Comparison of ENCODE assay signal across 19 cellular contexts in genomic region chr1:237975903-237976302, GRCh38.
A peak's percentile ranks its signal among the peaks of the same experiment; 100 is the strongest.
DNase-seq lines count a peak whose midpoint lies in the region; ATAC-seq, FAIRE-seq and TF ChIP-seq lines count a peak whose summit lies in the region.
"Had no signal": no experiment of that assay in that cellular context is flagged by ENCODE, and none has a peak within 500 bp of the region (broad histone marks: within the 10 kb centered on the region; RNA-seq: fewer than 3 reads in every experiment).

No MANE protein-coding gene starts in this region.

- H2AFZ ChIP-seq in H1 (ENCODE audit: low read length): peak overlapping the region; percentile 91; the same call in 1 of the 2 replicates
- no peak overlapping the region for H2AFZ ChIP-seq in osteoblast (ENCODE audit: low read length)

- no peak overlapping the region for H3K4me3 Mint-ChIP-seq in endodermal cell
- H3K4me3 Mint-ChIP-seq: B cell; CD8-positive, alpha-beta T cell had no signal

- no peaks in the 10 kb centered on the region for H4K20me1 ChIP-seq in BLaER1 treated with 17β-estradiol and CSF1 and Interleukin-3, amounts not matched to agents 10 nM and 100 nM
- H4K20me1 ChIP-seq in H1 (replicated peaks in 1 of 2; ENCODE audit: control insufficient read depth in 1 of 2, insufficient read depth in 2 of 2, low read length in 2 of 2): no peaks in the 10 kb centered on the region
- no peaks in the 10 kb centered on the region for H4K20me1 ChIP-seq in osteoblast (ENCODE audit: insufficient read depth, low read length)

- TF ChIP-seq POLR2A in H1 (IDR thresholded peaks at IDR 0.05; ENCODE audit: control extremely low read depth in 1 of 2, low read depth in 2 of 2, low read length in 2 of 2): no peak

- peaks cover 3% of the 10 kb centered on the region for H3K9me3 Mint-ChIP-seq in endodermal cell

- H3K4me1 Mint-ChIP-seq in endodermal cell: peaks cover 10% of the 10 kb centered on the region
- H3K4me1 Mint-ChIP-seq: B cell had no signal

- POLR2A ChIA-PET in H1 (lab: Charles Lee; ENCODE audit: partially characterized antibody): interaction anchor here (1.3 kb wide), 1 partner anchor 13 kb away, joined by 4 read pairs; no protein-coding TSS in a partner anchor

- no peaks in the 10 kb centered on the region for H3K27me3 Mint-ChIP-seq in endodermal cell (ENCODE audit: insufficient read depth)
- H3K27me3 Mint-ChIP-seq: B cell had no signal

- H3K27ac ChIP-seq in BLaER1 treated with 17β-estradiol and CSF1 and Interleukin-3, amounts not matched to agents 10 nM and 100 nM: peak overlapping the region in 7 of 11 experiments; percentile 5 to 68 (median 52); a peak in 13 of 22 replicates
- H3K27ac ChIP-seq in H1 (ENCODE audit: low read depth, low read length) (no peak overlapping the region), osteoblast (ENCODE audit: low read depth, low read length) (no peak overlapping the region), endodermal cell (ENCODE audit: low read depth, low read length) (no peak overlapping the region)
- H3K27ac ChIP-seq: C4-2B, HL-60 had no signal

- no peak overlapping the region for H4K5ac ChIP-seq in H1 (ENCODE audit: insufficient read length, low read depth, low read length)

- H3K9ac ChIP-seq in BLaER1 treated with 17β-estradiol and CSF1 and Interleukin-3, amounts not matched to agents 10 nM and 100 nM: peak overlapping the region in 3 of 11 experiments; percentile 6 to 11 (median 6); a peak in 3 of 22 replicates
- H3K9ac ChIP-seq in H1 (replicated peaks in 1 of 4; ENCODE audit: extremely low read depth in 1 of 4, low read depth in 3 of 4, low read length in 3 of 4) (no peak overlapping the region), endodermal cell (ENCODE audit: extremely low read depth, low read length, poor library complexity, severe bottlenecking) (no peak overlapping the region)

- no peak overlapping the region for H3K4ac ChIP-seq in H1 (replicated peaks; ENCODE audit: insufficient read length, low read depth, low read length)

- H2BK5ac ChIP-seq in H1 (ENCODE audit: low read depth, low read length): no peak overlapping the region

- no peak overlapping the region for H3K23ac ChIP-seq in H1 (ENCODE audit: insufficient read length)

- H3K14ac ChIP-seq in H1 (ENCODE audit: insufficient read length): no peak overlapping the region

- FAIRE-seq in H1 (lab: Jason Lieb, UNC): no peak
- FAIRE-seq: A204.1, D721Med, GM12891, GM19239 had no signal

- DNase-seq in H1 (ENCODE audit: low read depth in 1 of 2, low spot score in 2 of 2) (no peak), iPS-NIHi11 (ENCODE audit: low spot score) (peak; percentile 14), OCI-M2 (lab: John Stamatoyannopoulos, UW; ENCODE audit: unreplicated experiment) (no peak), osteoblast (ENCODE audit: insufficient read length, low spot score, missing footprints) (no peak), endodermal cell (no peak)
- DNase-seq: CD8-positive, alpha-beta T cell; COR-L47; DMS79; H7 had no signal

- no peaks in the 10 kb centered on the region for H3K79me1 ChIP-seq in H1 (ENCODE audit: low read depth, low read length)

- H3K23me2 ChIP-seq in H1 (ENCODE audit: low read depth, low read length): no peaks in the 10 kb centered on the region

- H3K4me2 ChIP-seq in BLaER1 treated with 17β-estradiol and CSF1 and Interleukin-3, amounts not matched to agents 10 nM and 100 nM: peak overlapping the region in 9 of 11 experiments; percentile 2 to 77 (median 44); a peak in 15 of 22 replicates
- H3K4me2 ChIP-seq in H1 (ENCODE audit: insufficient read depth in 1 of 2, low read depth in 2 of 2, low read length in 2 of 2) (no peak overlapping the region), osteoblast (ENCODE audit: insufficient read depth, low read length) (no peak overlapping the region)

- CTCF ChIA-PET in H1 (lab: Charles Lee; ENCODE audit: partially characterized antibody): interaction anchor here (1.0 to 2.2 kb wide), 4 partner anchors 13 to 112 kb away, joined by 3 to 7 read pairs (median 3); no protein-coding TSS in a partner anchor

- no peak overlapping the region for H2BK12ac ChIP-seq in H1 (ENCODE audit: low read depth, low read length)

- TF ChIP-seq CTCF in H1 (IDR thresholded peaks at IDR 0.05; ENCODE audit: control extremely low read depth in 1 of 3, insufficient read depth in 1 of 3, low read depth in 1 of 3, low read length in 3 of 3): no peak
- TF ChIP-seq CTCF in osteoblast (IDR thresholded peaks at IDR 0.05; ENCODE audit: extremely low read depth, low read depth, low read length): no peak
- no peak for TF ChIP-seq CTCF in endodermal cell (conservative IDR thresholded peaks at IDR 0.05)

- no peak overlapping the region for H4K8ac ChIP-seq in H1 (ENCODE audit: extremely low read depth, insufficient read depth, low read length)

- no peaks in the 10 kb centered on the region for H3K27me3 ChIP-seq in BLaER1 treated with 17β-estradiol and CSF1 and Interleukin-3, amounts not matched to agents 10 nM and 100 nM
- no peaks in the 10 kb centered on the region for H3K27me3 ChIP-seq in H1 (replicated peaks in 1 of 4; ENCODE audit: control insufficient read depth in 3 of 4, extremely low read depth in 1 of 4, insufficient read depth in 3 of 4, low read length in 3 of 4)
- H3K27me3 ChIP-seq in osteoblast (ENCODE audit: insufficient read depth, low read length): no peaks in the 10 kb centered on the region
- no peaks in the 10 kb centered on the region for H3K27me3 ChIP-seq in endodermal cell (ENCODE audit: control insufficient read depth, insufficient read depth, low read length, poor library complexity, severe bottlenecking)

- no peak overlapping the region for H3K4me3 ChIP-seq in BLaER1 treated with 17β-estradiol and CSF1 and Interleukin-3, amounts not matched to agents 10 nM and 100 nM
- H3K4me3 ChIP-seq in H1 (ENCODE audit: extremely low read depth in 1 of 4, insufficient read depth in 2 of 4, low read depth in 3 of 4, low read length in 4 of 4): no peak overlapping the region
- H3K4me3 ChIP-seq in osteoblast (ENCODE audit: insufficient read depth, low read length): no peak overlapping the region
- H3K4me3 ChIP-seq in endodermal cell (ENCODE audit: low read length): no peak overlapping the region

- no peak overlapping the region for H3K18ac ChIP-seq in H1 (ENCODE audit: extremely low read depth, low read length)

- no peak overlapping the region for H3K27ac Mint-ChIP-seq in endodermal cell
- H3K27ac Mint-ChIP-seq: B cell; CD8-positive, alpha-beta T cell had no signal

- peak; percentile 38 for ATAC-seq in HG02610 (IDR thresholded peaks at IDR 0.05; ENCODE audit: unreplicated experiment)
- ATAC-seq in HG03469 (IDR thresholded peaks at IDR 0.05; ENCODE audit: unreplicated experiment): no peak
- ATAC-seq: CD8-positive, alpha-beta T cell had no signal

- no peak overlapping the region for H2AK5ac ChIP-seq in H1 (ENCODE audit: low read depth, low read length)

- no peak for TF ChIP-seq RAD21 in H1 (IDR thresholded peaks at IDR 0.05 in 1 of 2, conservative IDR thresholded peaks at IDR 0.05 in 1 of 2; ENCODE audit: low read depth in 2 of 2, low read length in 2 of 2)

- H3K56ac ChIP-seq in H1 (replicated peaks; ENCODE audit: insufficient read length, low read depth, low read length): no peak overlapping the region

- no peaks in the 10 kb centered on the region for H3K9me3 ChIP-seq in BLaER1 treated with 17β-estradiol and CSF1 and Interleukin-3, amounts not matched to agents 10 nM and 100 nM (replicated peaks in 1 of 11)
- no peaks in the 10 kb centered on the region for H3K9me3 ChIP-seq in H1 (ENCODE audit: insufficient read depth in 2 of 2, low read depth in 1 of 2, low read length in 1 of 2)
- no peaks in the 10 kb centered on the region for H3K9me3 ChIP-seq in osteoblast (ENCODE audit: low read depth, low read length)
- no peaks in the 10 kb centered on the region for H3K9me3 ChIP-seq in endodermal cell (ENCODE audit: control insufficient read depth, low read length)

- no peaks in the 10 kb centered on the region for H3K79me2 ChIP-seq in H1 (ENCODE audit: control insufficient read depth in 1 of 2, insufficient read depth in 2 of 2, low read length in 2 of 2)
- H3K79me2 ChIP-seq in osteoblast (ENCODE audit: insufficient read depth, low read length): no peaks in the 10 kb centered on the region

- peaks cover 21 to 47% (median 35%) of the 10 kb centered on the region in 10 experiments for H3K4me1 ChIP-seq in BLaER1 treated with 17β-estradiol and CSF1 and Interleukin-3, amounts not matched to agents 10 nM and 100 nM
- 0 out of 7 replicates have a peak, but pooled peaks cover 0 to 2% (median 0%) of the 10 kb centered on the region in 4 experiments for H3K4me1 ChIP-seq in H1 (replicated peaks in 1 of 4; ENCODE audit: control insufficient read depth in 3 of 4, insufficient read depth in 4 of 4, low read length in 3 of 4)
- H3K4me1 ChIP-seq in osteoblast (ENCODE audit: insufficient read depth, low read length): no peaks in the 10 kb centered on the region
- H3K4me1 ChIP-seq in endodermal cell (ENCODE audit: control insufficient read depth, insufficient read depth, low read length): no peaks in the 10 kb centered on the region

- no peak overlapping the region for H2BK15ac ChIP-seq in H1 (ENCODE audit: low read length)

- TF ChIP-seq EP300 in H1 (IDR thresholded peaks at IDR 0.05; ENCODE audit: borderline replicate concordance in 1 of 2, low read depth in 2 of 2, low read length in 2 of 2): no peak

- H4K91ac ChIP-seq in H1 (replicated peaks; ENCODE audit: insufficient read length, low read length): no peak overlapping the region

- H3K36me3 ChIP-seq in BLaER1 treated with 17β-estradiol and CSF1 and Interleukin-3, amounts not matched to agents 10 nM and 100 nM: no peaks in the 10 kb centered on the region
- no peaks in the 10 kb centered on the region for H3K36me3 ChIP-seq in H1 (ENCODE audit: control insufficient read depth in 2 of 4, insufficient read depth in 4 of 4, low read length in 3 of 4)
- H3K36me3 ChIP-seq in osteoblast (ENCODE audit: insufficient read depth, low read length): no peaks in the 10 kb centered on the region
- H3K36me3 ChIP-seq in endodermal cell (ENCODE audit: control insufficient read depth, insufficient read depth, low read length): no peaks in the 10 kb centered on the region

- H2BK20ac ChIP-seq in H1 (ENCODE audit: low read length): no peak overlapping the region

- WGBS in H1 (ENCODE audit: extremely low coverage in 1 of 2, insufficient coverage in 1 of 2, insufficient read length in 1 of 2, insufficient replicate concordance in 2 of 2, low coverage in 1 of 2, low lambda C conversion rate in 2 of 2, missing lambda C conversion rate in 1 of 2), 2 experiments: 76% methylated on average over 1 of the region's 1 CpG; no CpG with 5 or more reads in 1 of the 2 experiments
- WGBS in endodermal cell (ENCODE audit: insufficient coverage in 1 of 2, insufficient read length in 1 of 2), 2 experiments: 82% methylated on average over 1 of the region's 1 CpG; no CpG with 5 or more reads in 1 of the 2 experiments

- H3K36me3 Mint-ChIP-seq in endodermal cell (ENCODE audit: low read depth): no peaks in the 10 kb centered on the region
- H3K36me3 Mint-ChIP-seq: CD8-positive, alpha-beta T cell had no signal

- H2BK120ac ChIP-seq in H1 (replicated peaks; ENCODE audit: low read depth, low read length): no peak overlapping the region

TF ChIP-seq in H1, 55 proteins besides CTCF, POLR2A, EP300 and RAD21 (continues in another document):
- no peak for TF ChIP-seq CBX5 (IDR thresholded peaks at IDR 0.05; ENCODE audit: low read depth, low read length)
- TF ChIP-seq RBBP5 (IDR thresholded peaks at IDR 0.05; ENCODE audit: borderline replicate concordance, low read depth, low read length): no peak
- TF ChIP-seq SIRT6 (IDR thresholded peaks at IDR 0.05; ENCODE audit: low read length): no peak
- TF ChIP-seq CREB1 (IDR thresholded peaks at IDR 0.05): no peak

Comparison
In these comparisons a context has a peak if more than half of its experiments do, and no peak if none do; other contexts are left out.
1. H3K27ac ChIP-seq: peak in BLaER1 treated with 17β-estradiol and CSF1 and Interleukin-3, amounts not matched to agents 10 nM and 100 nM (7 of 11); none in H1 (single experiment), osteoblast (single experiment) and endodermal cell (single experiment).
2. H3K4me2 ChIP-seq: peak in BLaER1 treated with 17β-estradiol and CSF1 and Interleukin-3, amounts not matched to agents 10 nM and 100 nM (9 of 11); none in H1 (0 of 2) and osteoblast (single experiment).